ENCODE assay signal across 8 cellular contexts in genomic region chr1:167342846-167343245, GRCh38.
DNase-seq lines count a peak whose midpoint lies in the region; ATAC-seq and TF ChIP-seq lines count a peak whose summit lies in the region.

No MANE protein-coding gene starts in this region.

- H3K27me3 Mint-ChIP-seq in chondrocyte (ENCODE audit: low read depth): no peaks in the 10 kb centered on the region
- H3K27me3 Mint-ChIP-seq in activated CD4-positive, alpha-beta T cell treated with anti-CD3 and anti-CD28 coated beads, Interleukin-2, amount 10 ng/mL, durations not matched to agents 24 days and 14 days: no peaks in the 10 kb centered on the region

- H3K9me3 Mint-ChIP-seq in chondrocyte (ENCODE audit: low read depth): peaks cover 11% of the 10 kb centered on the region
- H3K9me3 Mint-ChIP-seq in activated CD4-positive, alpha-beta T cell treated with anti-CD3 and anti-CD28 coated beads, Interleukin-2, amount 10 ng/mL, durations not matched to agents 24 days and 14 days: no peaks in the 10 kb centered on the region

- peaks cover 14% of the 10 kb centered on the region for H3K4me1 Mint-ChIP-seq in chondrocyte (ENCODE audit: low read depth)
- H3K4me1 Mint-ChIP-seq in activated CD4-positive, alpha-beta T cell treated with anti-CD3 and anti-CD28 coated beads, Interleukin-2, amount 10 ng/mL, durations not matched to agents 24 days and 14 days: peaks cover 9% of the 10 kb centered on the region

- H3K4me3 Mint-ChIP-seq in chondrocyte (ENCODE audit: unreplicated experiment): no peak overlapping the region
- H3K4me3 Mint-ChIP-seq in activated CD4-positive, alpha-beta T cell treated with anti-CD3 and anti-CD28 coated beads, Interleukin-2, amount 10 ng/mL, durations not matched to agents 24 days and 14 days: no peak overlapping the region

- intact Hi-C loops in activated CD4-positive, alpha-beta T cell treated with anti-CD3 and anti-CD28 coated beads, Interleukin-2, amount 10 ng/mL, durations not matched to agents 24 days and 14 days (cut with micrococcal nuclease): loop anchor here (5.0 kb wide), 2 partner anchors 76 to 276 kb away; no protein-coding TSS in a partner anchor

- ATAC-seq in GM18519 (IDR thresholded peaks at IDR 0.05; ENCODE audit: low FRiP score, unreplicated experiment) (peak; percentile 76), HG03442 (IDR thresholded peaks at IDR 0.05; ENCODE audit: unreplicated experiment) (peak; percentile 72), GM19455 (IDR thresholded peaks at IDR 0.05; ENCODE audit: unreplicated experiment) (no peak)

- H3K27ac Mint-ChIP-seq in chondrocyte (ENCODE audit: unreplicated experiment): no peak overlapping the region
- no peak overlapping the region for H3K27ac Mint-ChIP-seq in activated CD4-positive, alpha-beta T cell treated with anti-CD3 and anti-CD28 coated beads, Interleukin-2, amount 10 ng/mL, durations not matched to agents 24 days and 14 days

- DNase-seq in AML-193 (lab: John Stamatoyannopoulos, UW) (peak; percentile 30 to 56), chondrocyte (ENCODE audit: low spot score) (no peak)
- no peak for DNase-seq in activated CD4-positive, alpha-beta T cell treated with anti-CD3 and anti-CD28 coated beads, Interleukin-2, amount 10 ng/mL, durations not matched to agents 24 days and 14 days
- DNase-seq in activated naive CD4-positive, alpha-beta T cell treated with Interleukin-2 at 50 U/mL for 16 hours: no peak
- DNase-seq in stimulated activated CD4-positive, alpha-beta T cell treated with anti-CD3 and anti-CD28 coated beads, Interleukin-4, amount 100 ng/mL, for 1 hour: no peak

- H3K36me3 Mint-ChIP-seq in chondrocyte (ENCODE audit: low read depth): peaks cover 7% of the 10 kb centered on the region
- H3K36me3 Mint-ChIP-seq in activated CD4-positive, alpha-beta T cell treated with anti-CD3 and anti-CD28 coated beads, Interleukin-2, amount 10 ng/mL, durations not matched to agents 24 days and 14 days (ENCODE audit: low read depth): peaks cover 5% of the 10 kb centered on the region

- peak; percentile 43 for TF ChIP-seq CTCF in chondrocyte (IDR thresholded peaks at IDR 0.05)

Comparison
In these comparisons a context has a peak if more than half of its experiments do, and no peak if none do; other contexts are left out.
1. DNase-seq: peak in AML-193 (2 of 2); none in chondrocyte (single experiment), activated CD4-positive, alpha-beta T cell treated with anti-CD3 and anti-CD28 coated beads, Interleukin-2, amount 10 ng/mL, durations not matched to agents 24 days and 14 days (single experiment), activated naive CD4-positive, alpha-beta T cell treated with Interleukin-2 at 50 U/mL for 16 hours (single experiment) and stimulated activated CD4-positive, alpha-beta T cell treated with anti-CD3 and anti-CD28 coated beads, Interleukin-4, amount 100 ng/mL, for 1 hour (single experiment).